Comparison of ENCODE assay signal across 18 cellular contexts in genomic region chr14:22395803-22396202, GRCh38.
DNase-seq lines count a peak whose midpoint lies in the region; TF ChIP-seq lines count a peak whose summit lies in the region.
"Had no signal": no experiment of that assay in that cellular context is flagged by ENCODE, and none has a peak within 500 bp of the region (broad histone marks: within the 10 kb centered on the region; RNA-seq: fewer than 3 reads in every experiment).

No MANE protein-coding gene starts in this region.

- peak overlapping the region; percentile 43 for H3K23ac ChIP-seq in neuronal stem cell (ENCODE audit: low read depth, low read length, poor library complexity)

- H2BK15ac ChIP-seq in neuronal stem cell (ENCODE audit: low read length): no peak overlapping the region

- TF ChIP-seq POLR2A in testis (IDR thresholded peaks at IDR 0.05): no peak

- no peak for TF ChIP-seq CTCF in testis (IDR thresholded peaks at IDR 0.05)

- no peak overlapping the region for H2BK12ac ChIP-seq in neuronal stem cell (ENCODE audit: low read length)

- WGBS in neuronal stem cell (ENCODE audit: extremely low coverage in 2 of 2, insufficient read length in 2 of 2, insufficient replicate concordance in 1 of 2), 2 donors: no CpG with 5 or more reads among the region's 2 CpGs
- WGBS in testis, 2 donors: 70 to 92% methylated on average over 2 of the region's 2 CpGs

- H3K79me1 ChIP-seq in neuronal stem cell (ENCODE audit: low read depth, low read length): no peaks in the 10 kb centered on the region

- H3K14ac ChIP-seq in neuronal stem cell (ENCODE audit: low read length): peak overlapping the region; percentile 23

- H3K27me3 ChIP-seq in neuronal stem cell (ENCODE audit: control insufficient read depth in 3 of 3, insufficient read depth in 3 of 3, low read depth in 1 of 3, low read length in 3 of 3) (peaks cover 0 to 20% (median 0%) of the 10 kb centered on the region in 3 experiments), testis (no peaks in the 10 kb centered on the region)
- H3K27me3 ChIP-seq: BE2C had no signal

- peak overlapping the region; percentile 42 for H2AK5ac ChIP-seq in neuronal stem cell (ENCODE audit: low read depth, low read length)

- H3K9me3 ChIP-seq in neuronal stem cell (replicated peaks in 1 of 2; ENCODE audit: control insufficient read depth in 2 of 2, insufficient read depth in 1 of 2, low read depth in 1 of 2, low read length in 2 of 2): no peaks in the 10 kb centered on the region
- H3K9me3 ChIP-seq in testis: no peaks in the 10 kb centered on the region
- H3K9me3 ChIP-seq: BE2C; BLaER1 treated with 17β-estradiol and CSF1 and Interleukin-3, amounts not matched to agents 10 nM and 100 nM; HAP-1 had no signal

- intact Hi-C loops in testis (cut with DNase I; ENCODE audit: low total_unique reads): no loop called here

- no peak overlapping the region for H2BK120ac ChIP-seq in neuronal stem cell (ENCODE audit: low read depth, low read length)

- H3K4me3 ChIP-seq in neuronal stem cell (ENCODE audit: low read length in 2 of 2): no peak overlapping the region
- H3K4me3 ChIP-seq in testis: no peak overlapping the region
- H3K4me3 ChIP-seq: BLaER1 treated with 17β-estradiol and CSF1 and Interleukin-3, amounts not matched to agents 10 nM and 100 nM; HAP-1 had no signal

- H4K8ac ChIP-seq in neuronal stem cell (ENCODE audit: low read depth, low read length): peak overlapping the region; percentile 33

- no peak overlapping the region for H4K91ac ChIP-seq in neuronal stem cell (ENCODE audit: low read depth, low read length, poor library complexity)

- no peak overlapping the region for H2AFZ ChIP-seq in neuronal stem cell (ENCODE audit: low read length)

- DNase-seq in ecto neural progenitor cell (ENCODE audit: low spot score) (peak; percentile 17), neuronal stem cell (ENCODE audit: low spot score) (no peak), NCI-H2081 (lab: John Stamatoyannopoulos, UW) (no peak), midbrain (lab: John Stamatoyannopoulos, UW) (no peak), testis (no peak), HT-29 (ENCODE audit: low spot score) (no peak)
- DNase-seq: BE2C; CD4-positive, alpha-beta T cell; CD8-positive, alpha-beta memory T cell; DMS 273 treated with DMSO at 0.1 percent for 48 hours; DMS79; EL; GDM1; GOT3; HFFc6 had no signal

- no peak overlapping the region for H2BK5ac ChIP-seq in neuronal stem cell (ENCODE audit: low read length)

- H3K4me1 ChIP-seq in neuronal stem cell (ENCODE audit: control insufficient read depth in 2 of 2, insufficient read depth in 1 of 2, low read depth in 1 of 2, low read length in 2 of 2) (peaks cover 0 to 6% of the 10 kb centered on the region in 2 donors), testis (no peaks in the 10 kb centered on the region)
- H3K4me1 ChIP-seq: BE2C, HAP-1 had no signal

- H3K36me3 ChIP-seq in neuronal stem cell (replicated peaks in 1 of 2; ENCODE audit: control insufficient read depth in 2 of 2, insufficient read depth in 2 of 2, low read length in 2 of 2) (no peaks in the 10 kb centered on the region), testis (ENCODE audit: low read depth, missing control alignments) (no peaks in the 10 kb centered on the region)
- H3K36me3 ChIP-seq: BE2C; BLaER1 treated with 17β-estradiol and CSF1 and Interleukin-3, amounts not matched to agents 10 nM and 100 nM; HAP-1 had no signal

- peak overlapping the region; percentile 22 for H3K27ac ChIP-seq in angular gyrus (ENCODE audit: low read depth, low read length)
- H3K27ac ChIP-seq in neuronal stem cell (replicated peaks; ENCODE audit: low read length): no peak overlapping the region
- H3K27ac ChIP-seq in testis: no peak overlapping the region
- H3K27ac ChIP-seq: BLaER1 treated with 17β-estradiol and CSF1 and Interleukin-3, amounts not matched to agents 10 nM and 100 nM had no signal

- no peak overlapping the region for H3K4ac ChIP-seq in neuronal stem cell (ENCODE audit: low read length)

- no peak overlapping the region for H3K4me2 ChIP-seq in neuronal stem cell (ENCODE audit: insufficient read depth, low read length, poor library complexity, severe bottlenecking)
- H3K4me2 ChIP-seq: BLaER1 treated with 17β-estradiol and CSF1 and Interleukin-3, amounts not matched to agents 10 nM and 100 nM had no signal

- no peak overlapping the region for H3K9ac ChIP-seq in neuronal stem cell (ENCODE audit: low read depth, low read length, poor library complexity)
- H3K9ac ChIP-seq: BLaER1 treated with 17β-estradiol and CSF1 and Interleukin-3, amounts not matched to agents 10 nM and 100 nM had no signal

- peak overlapping the region; percentile 50 for H3K18ac ChIP-seq in neuronal stem cell (ENCODE audit: low read length)
